In the genomic region with DNA sequence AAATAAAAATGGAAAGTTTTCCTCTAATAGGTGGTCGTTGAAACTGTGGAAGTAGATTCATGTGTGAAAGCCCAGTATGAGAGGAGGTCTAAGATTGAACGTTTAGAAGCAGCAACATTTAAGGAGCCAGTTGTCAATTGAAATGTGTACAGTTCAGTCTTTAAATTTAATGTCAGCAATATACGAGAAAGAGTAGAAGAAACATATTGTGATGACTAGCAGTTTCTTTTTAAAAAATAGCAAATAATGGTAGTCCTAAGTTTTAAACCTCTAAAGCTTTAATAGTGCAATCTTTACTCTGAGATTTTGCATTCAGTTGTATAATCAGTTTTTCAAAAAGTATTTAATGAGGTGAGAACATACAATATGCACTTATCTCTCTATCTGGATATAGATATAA, we compare ENCODE assay signal across 11 cellular contexts.
"Had no signal": no experiment of that assay in that cellular context is flagged by ENCODE, and none has a peak within 500 bp of the region (broad histone marks: within the 10 kb centered on the region; RNA-seq: fewer than 3 reads in every experiment).

No MANE protein-coding gene starts in this region.

- H3K4me2 ChIP-seq: hepatocyte had no signal

- H3K9me3 Mint-ChIP-seq: stimulated activated effector memory CD8-positive, alpha-beta T cell treated with anti-CD3 and anti-CD28 coated beads, Interleukin-12 subunit alpha, Interleukin-12 subunit beta, amount 100 ng/mL, for 72 hours had no signal

- H3K27me3 ChIP-seq: cardiac muscle cell, hepatocyte had no signal

- ATAC-seq: SK-N-SH treated with all-trans-retinoic acid at 6 μM for 48 hours; stimulated activated effector memory CD8-positive, alpha-beta T cell treated with anti-CD3 and anti-CD28 coated beads, Interleukin-12 subunit alpha, Interleukin-12 subunit beta, amount 100 ng/mL, for 72 hours had no signal

- H3K36me3 Mint-ChIP-seq: stimulated activated effector memory CD8-positive, alpha-beta T cell treated with anti-CD3 and anti-CD28 coated beads, Interleukin-12 subunit alpha, Interleukin-12 subunit beta, amount 100 ng/mL, for 72 hours had no signal

- H3K27ac ChIP-seq: cardiac muscle cell, hepatocyte, WERI-Rb-1 had no signal

- H2AFZ ChIP-seq: hepatocyte had no signal

- DNase-seq: activated CD4-positive, alpha-beta T cell treated with anti-CD3 and anti-CD28 coated beads for 48 hours; activated CD8-positive, alpha-beta memory T cell treated with anti-CD3 and anti-CD28 coated beads for 24 hours; activated naive CD4-positive, alpha-beta T cell; mesenchymal stem cell; stimulated activated CD4-positive, alpha-beta T cell treated with anti-CD3 and anti-CD28 coated beads, Interleukin-1b, Interleukin-23, amount 100 ng/mL, for 48 hours; T-helper 1 cell had no signal

- H3K4me3 ChIP-seq: cardiac muscle cell, hepatocyte had no signal
